Comparison of ENCODE assay signal across 30 cellular contexts in the genomic region with DNA sequence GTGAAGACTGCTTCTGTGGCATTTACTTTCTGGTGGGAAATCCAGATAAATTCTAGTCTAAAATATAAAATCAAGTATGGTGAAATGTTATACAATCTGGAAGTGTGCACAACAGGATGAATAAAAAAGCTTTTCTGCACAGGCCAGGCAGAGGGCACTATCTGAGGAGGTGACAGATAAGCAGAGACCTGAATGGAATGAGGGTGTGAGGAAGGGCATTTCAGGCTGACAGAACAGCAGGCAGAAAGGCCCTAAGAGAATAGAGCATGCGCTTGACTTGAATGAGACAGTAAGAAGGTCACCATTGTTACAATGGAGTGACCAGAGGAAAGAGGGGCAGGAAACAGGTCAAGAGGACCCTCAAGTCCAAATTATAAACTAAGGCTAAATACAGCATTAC.
"Had no signal": no experiment of that assay in that cellular context is flagged by ENCODE, and none has a peak within 500 bp of the region (broad histone marks: within the 10 kb centered on the region; RNA-seq: fewer than 3 reads in every experiment).

No MANE protein-coding gene starts in this region.

- FAIRE-seq: pancreas had no signal

- H3K4me3 Mint-ChIP-seq: activated B cell treated with CpG ODN at 0.5 μM for 24 hours; activated naive CD8-positive, alpha-beta T cell treated with anti-CD3 and anti-CD28 coated beads, Interleukin-2, amount 10 ng/mL, durations not matched to agents 7 days and 5 days; brain; dendritic cell treated with granulocyte-macrophage colony-stimulating factor and Interleukin-4, amounts not matched to agents 40 ng/mL and 50 ng/mL, for 4 days; endodermal cell; mesothelial cell of epicardium; naive B cell; stimulated activated memory B cell treated with anti-CD40 and anti-IgM and Interleukin-4, amounts not matched to agents 10 μg/mL and 1 μg/mL and 100 μg/mL, for 72 hours had no signal

- H3K4me3 ChIP-seq: ascending aorta, esophagus muscularis mucosa, left lung, pancreas, prostate gland, smooth muscle cell, suprapubic skin, tibial artery, upper lobe of right lung had no signal

- H3K4me1 ChIP-seq: ascending aorta, esophagus muscularis mucosa, foreskin keratinocyte, left lung, pancreas, prostate gland, suprapubic skin, tibial artery, upper lobe of right lung had no signal

- H3K9me3 ChIP-seq: ascending aorta, esophagus muscularis mucosa, left lung, pancreas, prostate gland, suprapubic skin, tibial artery, upper lobe of right lung had no signal

- H3K27me3 Mint-ChIP-seq: activated B cell treated with CpG ODN at 0.5 μM for 24 hours; activated naive CD8-positive, alpha-beta T cell treated with anti-CD3 and anti-CD28 coated beads, Interleukin-2, amount 10 ng/mL, durations not matched to agents 7 days and 5 days; brain; dendritic cell treated with granulocyte-macrophage colony-stimulating factor and Interleukin-4, amounts not matched to agents 40 ng/mL and 50 ng/mL, for 4 days; naive B cell; stimulated activated memory B cell treated with anti-CD40 and anti-IgM and Interleukin-4, amounts not matched to agents 10 μg/mL and 1 μg/mL and 100 μg/mL, for 72 hours had no signal

- H3K4me1 Mint-ChIP-seq: brain; endodermal cell; mesothelial cell of epicardium; stimulated activated memory B cell treated with anti-CD40 and anti-IgM and Interleukin-4, amounts not matched to agents 10 μg/mL and 1 μg/mL and 100 μg/mL, for 72 hours had no signal

- H3K4me2 ChIP-seq: smooth muscle cell had no signal

- ATAC-seq: foreskin keratinocyte; left lung; pancreas; SK-N-SH treated with all-trans-retinoic acid at 6 μM for 48 hours; stimulated activated memory B cell treated with anti-CD40 and anti-IgM and Interleukin-4, amounts not matched to agents 10 μg/mL and 1 μg/mL and 100 μg/mL, for 72 hours; upper lobe of right lung had no signal

- H3K27ac ChIP-seq: ascending aorta, esophagus muscularis mucosa, foreskin keratinocyte, left lung, pancreas, prostate gland, suprapubic skin, tibial artery, upper lobe of right lung had no signal

- H3K9me3 Mint-ChIP-seq: activated B cell treated with CpG ODN at 0.5 μM for 24 hours; activated naive CD8-positive, alpha-beta T cell treated with anti-CD3 and anti-CD28 coated beads, Interleukin-2, amount 10 ng/mL, durations not matched to agents 7 days and 5 days; activated T-helper 2 cell treated with anti-CD3 and anti-CD28 coated beads, Interferon-gamma antibody, Interleukin-2, Interleukin-4, amounts not matched to agents 10 μg/mL and 5 μg/mL and 100 μg/mL, durations not matched to agents 14 hours and 24 hours and 36 hours; brain; dendritic cell treated with granulocyte-macrophage colony-stimulating factor and Interleukin-4, amounts not matched to agents 40 ng/mL and 50 ng/mL, for 4 days; endodermal cell; mesothelial cell of epicardium; naive B cell; stimulated activated memory B cell treated with anti-CD40 and anti-IgM and Interleukin-4, amounts not matched to agents 10 μg/mL and 1 μg/mL and 100 μg/mL, for 72 hours had no signal

- DNase-seq: activated B cell treated with CpG ODN at 0.5 μM for 24 hours; activated CD4-positive, alpha-beta T cell treated with anti-CD3 and anti-CD28 coated beads, Interleukin-2, amount 50 U/mL, for 4 hours; activated CD8-positive, alpha-beta memory T cell treated with anti-CD3 and anti-CD28 coated beads, Interleukin-2, amount 50 U/mL, for 4 hours; activated naive CD8-positive, alpha-beta T cell treated with anti-CD3 and anti-CD28 coated beads, Interleukin-2, amount 10 ng/mL, durations not matched to agents 7 days and 5 days; activated T-cell treated with anti-CD3 and anti-CD28 coated beads, Interleukin-2, amount 50 U/mL, for 1 hour; caudate nucleus; endodermal cell; foreskin keratinocyte; kidney glomerular epithelial cell; left lung; mammary epithelial cell; naive B cell; pancreas; retina; stimulated activated CD4-positive, alpha-beta T cell treated with anti-CD3 and anti-CD28 coated beads, Interleukin-1b, Interleukin-23, amount 100 ng/mL, for 48 hours; stimulated activated CD4-positive, alpha-beta T cell treated with anti-CD3 and anti-CD28 coated beads, Interleukin-4, amount 100 ng/mL, for 4 hours; stimulated activated CD8-positive, alpha-beta memory T cell treated with anti-CD3 and anti-CD28 coated beads, Interleukin-4, amount 100 ng/mL, for 48 hours; tibial artery; upper lobe of right lung had no signal

- H3K27me3 ChIP-seq: ascending aorta, esophagus muscularis mucosa, foreskin keratinocyte, left lung, pancreas, suprapubic skin, tibial artery, upper lobe of right lung had no signal

- H3K27ac Mint-ChIP-seq: activated B cell treated with CpG ODN at 0.5 μM for 24 hours; activated naive CD8-positive, alpha-beta T cell treated with anti-CD3 and anti-CD28 coated beads, Interleukin-2, amount 10 ng/mL, durations not matched to agents 7 days and 5 days; activated T-helper 2 cell treated with anti-CD3 and anti-CD28 coated beads, Interferon-gamma antibody, Interleukin-2, Interleukin-4, amounts not matched to agents 10 μg/mL and 5 μg/mL and 100 μg/mL, durations not matched to agents 14 hours and 24 hours and 36 hours; dendritic cell treated with granulocyte-macrophage colony-stimulating factor and Interleukin-4, amounts not matched to agents 40 ng/mL and 50 ng/mL, for 4 days; endodermal cell; mesothelial cell of epicardium; stimulated activated memory B cell treated with anti-CD40 and anti-IgM and Interleukin-4, amounts not matched to agents 10 μg/mL and 1 μg/mL and 100 μg/mL, for 72 hours had no signal
